ENCODE assay signal across 8 cellular contexts in the genomic region with DNA sequence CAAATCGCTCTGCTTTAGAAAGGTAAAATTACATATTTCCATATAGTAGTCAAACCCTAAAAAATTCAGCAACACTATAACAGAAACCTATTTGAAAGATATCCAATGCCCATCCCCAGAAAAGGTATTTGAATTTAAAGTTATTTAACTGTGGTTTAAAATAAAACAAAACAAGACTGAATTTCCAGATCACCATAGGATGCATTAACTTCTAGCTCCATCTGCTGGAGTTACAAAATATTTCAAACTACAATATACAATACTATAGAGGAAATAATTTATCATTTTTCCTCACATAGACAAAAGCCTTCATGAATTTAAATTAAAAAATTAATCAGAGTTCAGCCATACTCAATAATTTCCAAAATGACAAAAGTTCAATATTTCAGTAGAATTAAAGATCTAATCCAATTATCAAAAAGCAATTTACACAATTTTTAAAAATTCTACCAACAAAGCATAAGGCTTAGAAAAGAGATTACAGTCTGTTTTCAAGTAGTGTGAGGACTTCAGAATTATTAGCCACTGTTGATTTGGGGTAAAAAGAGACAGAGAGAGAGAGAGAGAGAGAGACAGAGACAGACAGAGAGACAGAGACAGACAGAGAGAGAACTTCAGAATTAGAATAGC.
DNase-seq lines count a peak whose midpoint lies in the region; ATAC-seq and TF ChIP-seq lines count a peak whose summit lies in the region.
"Had no signal": no experiment of that assay in that cellular context is flagged by ENCODE, and none has a peak within 500 bp of the region (broad histone marks: within the 10 kb centered on the region; RNA-seq: fewer than 3 reads in every experiment).

No MANE protein-coding gene starts in this region.

- no peak for ATAC-seq in HG02759 (IDR thresholded peaks at IDR 0.05; ENCODE audit: unreplicated experiment)
- ATAC-seq in GM19324 (IDR thresholded peaks at IDR 0.05; ENCODE audit: low FRiP score, unreplicated experiment) = no peak

- no peaks in the 10 kb centered on the region for H4K20me1 ChIP-seq in osteoblast (ENCODE audit: insufficient read depth, low read length)

- H3K9me3 ChIP-seq in osteoblast (ENCODE audit: low read depth, low read length) (no peaks in the 10 kb centered on the region), suprapubic skin (no peaks in the 10 kb centered on the region)

- H3K27ac ChIP-seq in osteoblast (ENCODE audit: low read depth, low read length) = no peak overlapping the region
- no peak overlapping the region for H3K27ac ChIP-seq in suprapubic skin

- DNase-seq in GM06990 (ENCODE audit: extremely low read depth, insufficient read length) = no peak
- DNase-seq in NAMALWA (ENCODE audit: low spot score) = peak; percentile 57
- DNase-seq in choroid plexus epithelial cell (ENCODE audit: low read depth) = peak; percentile 61
- no peak for DNase-seq in osteoblast (ENCODE audit: insufficient read length, low spot score, missing footprints)
- DNase-seq in suprapubic skin (ENCODE audit: low spot score in 2 of 2) = no peak
- DNase-seq: stimulated activated CD4-positive, alpha-beta T cell treated with anti-CD3 and anti-CD28 coated beads, Interleukin-12 subunit alpha, Interleukin-12 subunit beta, amount 100 ng/mL, for 4 hours had no signal

- H3K36me3 ChIP-seq in GM06990 (ENCODE audit: control insufficient read depth, insufficient read depth, low read length) (peaks cover 4% of the 10 kb centered on the region; the same call in 1 of the 2 replicates), osteoblast (ENCODE audit: insufficient read depth, low read length) (no peaks in the 10 kb centered on the region), suprapubic skin (peaks cover 14% of the 10 kb centered on the region)

- no peak for TF ChIP-seq EP300 in suprapubic skin (IDR thresholded peaks at IDR 0.05)

- 97% methylated on average over 1 of the region's 1 CpG for WGBS in suprapubic skin

- no peak overlapping the region for H3K4me2 ChIP-seq in osteoblast (ENCODE audit: insufficient read depth, low read length)

- no peak overlapping the region for H3K4me3 ChIP-seq in GM06990 (replicated peaks; ENCODE audit: low read depth, low read length)
- no peak overlapping the region for H3K4me3 ChIP-seq in choroid plexus epithelial cell (ENCODE audit: low read depth, low read length)
- no peak overlapping the region for H3K4me3 ChIP-seq in osteoblast (ENCODE audit: insufficient read depth, low read length)
- H3K4me3 ChIP-seq in suprapubic skin = no peak overlapping the region

- TF ChIP-seq CTCF in GM06990 (IDR thresholded peaks at IDR 0.05; ENCODE audit: insufficient read depth, low read length, poor library complexity, severe bottlenecking) = peak; percentile 35
- peak; percentile 55 for TF ChIP-seq CTCF in choroid plexus epithelial cell (conservative IDR thresholded peaks at IDR 0.05; ENCODE audit: low read depth, low read length)
- peak; percentile 51 for TF ChIP-seq CTCF in osteoblast (IDR thresholded peaks at IDR 0.05; ENCODE audit: extremely low read depth, low read depth, low read length)
- TF ChIP-seq CTCF in suprapubic skin (IDR thresholded peaks at IDR 0.05) = peak in 1 of 2 donors; percentile 7

- TF ChIP-seq POLR2A in suprapubic skin (IDR thresholded peaks at IDR 0.05) = no peak

- no peak overlapping the region for H2AFZ ChIP-seq in osteoblast (ENCODE audit: low read length)

- H3K79me2 ChIP-seq in osteoblast (ENCODE audit: insufficient read depth, low read length) = no peaks in the 10 kb centered on the region

- H3K4me1 ChIP-seq in osteoblast (ENCODE audit: insufficient read depth, low read length) (no peaks in the 10 kb centered on the region), suprapubic skin (no peaks in the 10 kb centered on the region)

- H3K27me3 ChIP-seq in GM06990 (replicated peaks; ENCODE audit: control insufficient read depth, insufficient read depth, low read length) = no peaks in the 10 kb centered on the region
- H3K27me3 ChIP-seq in osteoblast (ENCODE audit: insufficient read depth, low read length) = no peaks in the 10 kb centered on the region
- H3K27me3 ChIP-seq in suprapubic skin = no peaks in the 10 kb centered on the region

Comparison
In these comparisons a context has a peak if more than half of its experiments do, and no peak if none do; other contexts are left out.
1. DNase-seq: peak in NAMALWA (single experiment) and choroid plexus epithelial cell (single experiment); none in GM06990 (single experiment), osteoblast (single experiment) and suprapubic skin (0 of 2).